ENCODE assay signal across 8 cellular contexts in the genomic region with DNA sequence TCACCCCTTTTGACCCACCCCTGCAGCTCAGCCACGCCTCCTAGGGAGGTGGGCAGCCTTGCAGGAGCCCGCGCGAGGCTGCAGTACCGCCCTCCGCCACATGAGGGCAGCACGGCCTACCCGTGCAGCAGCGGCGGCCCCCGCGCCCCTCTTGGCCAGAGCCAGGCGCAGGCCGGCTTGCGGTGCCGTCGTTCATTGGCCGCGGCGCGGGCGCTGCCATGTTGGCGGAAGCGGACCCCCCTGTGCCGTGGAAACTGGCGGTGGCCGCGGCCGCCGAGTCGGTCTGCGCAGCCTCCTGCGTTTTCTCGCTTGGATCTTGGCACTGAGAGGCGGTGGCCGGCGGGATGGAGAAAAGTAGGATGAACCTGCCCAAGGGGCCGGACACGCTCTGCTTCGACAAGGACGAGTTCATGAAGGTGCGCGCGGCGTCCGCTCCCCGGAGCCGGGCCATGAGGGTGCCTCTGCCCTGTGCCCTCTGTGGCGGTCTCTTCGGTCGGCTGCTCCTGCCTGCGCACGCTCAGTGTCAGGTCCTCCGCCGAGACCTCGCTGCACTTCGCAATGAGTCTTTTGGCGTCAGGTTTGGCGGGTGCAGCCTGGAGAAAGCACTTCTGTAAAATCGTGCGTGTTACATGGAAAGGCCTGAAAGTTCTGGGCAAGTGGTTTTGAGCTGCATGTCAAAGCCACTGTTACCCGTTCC. TPM values are rescaled to one million over a fixed set of nuclear protein-coding genes. Genes with fewer than 3 reads are reported as not detected.
DNase-seq lines count a peak whose midpoint lies in the region; ATAC-seq and TF ChIP-seq lines count a peak whose summit lies in the region.

A gene with protein sequence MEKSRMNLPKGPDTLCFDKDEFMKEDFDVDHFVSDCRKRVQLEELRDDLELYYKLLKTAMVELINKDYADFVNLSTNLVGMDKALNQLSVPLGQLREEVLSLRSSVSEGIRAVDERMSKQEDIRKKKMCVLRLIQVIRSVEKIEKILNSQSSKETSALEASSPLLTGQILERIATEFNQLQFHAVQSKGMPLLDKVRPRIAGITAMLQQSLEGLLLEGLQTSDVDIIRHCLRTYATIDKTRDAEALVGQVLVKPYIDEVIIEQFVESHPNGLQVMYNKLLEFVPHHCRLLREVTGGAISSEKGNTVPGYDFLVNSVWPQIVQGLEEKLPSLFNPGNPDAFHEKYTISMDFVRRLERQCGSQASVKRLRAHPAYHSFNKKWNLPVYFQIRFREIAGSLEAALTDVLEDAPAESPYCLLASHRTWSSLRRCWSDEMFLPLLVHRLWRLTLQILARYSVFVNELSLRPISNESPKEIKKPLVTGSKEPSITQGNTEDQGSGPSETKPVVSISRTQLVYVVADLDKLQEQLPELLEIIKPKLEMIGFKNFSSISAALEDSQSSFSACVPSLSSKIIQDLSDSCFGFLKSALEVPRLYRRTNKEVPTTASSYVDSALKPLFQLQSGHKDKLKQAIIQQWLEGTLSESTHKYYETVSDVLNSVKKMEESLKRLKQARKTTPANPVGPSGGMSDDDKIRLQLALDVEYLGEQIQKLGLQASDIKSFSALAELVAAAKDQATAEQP (plus strand): TSS at position 219 of the 697 bp plus-strand sequence. CDS start 126 bp downstream, at position 345.

- TF ChIP-seq POLR2A in GM19193 (IDR thresholded peaks at IDR 0.05; ENCODE audit: extremely low read depth, insufficient read depth, insufficient read length), result peak; percentile 90

- peak; percentile 99 for ATAC-seq in HG03439 (IDR thresholded peaks at IDR 0.05; ENCODE audit: unreplicated experiment)

- H3K27ac ChIP-seq in cingulate gyrus (ENCODE audit: low read depth, low read length), result peak within 1 kb of the TSS; percentile 80
- peak within 1 kb of the TSS; percentile 84 for H3K27ac ChIP-seq in layer of hippocampus (ENCODE audit: low read depth, low read length)

- CTCF ChIA-PET in BJ (lab: Yijun Ruan, JAX), result interaction anchor here (0.6 to 3.6 kb wide), 17 partner anchors 9 to 512 kb away, joined by 3 to 24 read pairs (median 3); no protein-coding TSS in a partner anchor

- peak within 1 kb of the TSS; percentile 72 for H3K4me3 ChIP-seq in BJ (ENCODE audit: low read depth, low read length)

- TF ChIP-seq CTCF in BJ (IDR thresholded peaks at IDR 0.05; ENCODE audit: insufficient read depth, low read depth, low read length), result peak; percentile 93

- POLR2A ChIA-PET in BJ (lab: Charles Lee), result interaction anchor here (0.6 to 0.7 kb wide), 2 partner anchors 127 to 695 kb away, joined by 3 to 5 read pairs; a partner anchor contains a TSS

- H3K36me3 ChIP-seq in BJ (ENCODE audit: control insufficient read depth, insufficient read depth, low read length), result no peaks in the 10 kb centered on the region

- DNase-seq in BJ (ENCODE audit: low read depth), result peak; percentile 39
- DNase-seq in NCI-H510A (lab: John Stamatoyannopoulos, UW), result peak; percentile 91
- peak; percentile 92 to 97 for DNase-seq in activated CD4-positive, alpha-beta T cell treated with anti-CD3 and anti-CD28 coated beads for 4 hours
- peak; percentile 94 for DNase-seq in stimulated activated CD4-positive, alpha-beta T cell treated with anti-CD3 and anti-CD28 coated beads, Interleukin-1b, Interleukin-23, amount 100 ng/mL, for 48 hours

- H3K27me3 ChIP-seq in BJ (ENCODE audit: control insufficient read depth, insufficient read depth, low read length) (peaks cover 5% of the 10 kb centered on the region; the same call in 1 of the 2 replicates), layer of hippocampus (ENCODE audit: control insufficient read depth, insufficient read depth, low read length) (no peaks in the 10 kb centered on the region)

RNA-seq across cellular contexts. Expression of the gene that starts here (rescaled TPM):
- 12.0 and 16.3 TPM in 2 replicates for polyA plus RNA-seq in BJ (2011; rRNA removed)
- polyA minus RNA-seq in BJ (2011; rRNA and poly(A)+ RNA removed), result 8.8 and 9.0 TPM in 2 replicates

Comparison
In these comparisons a context has a peak if more than half of its experiments do, and no peak if none do; other contexts are left out.
1. Peak in every context shown above with its lines: DNase-seq, ATAC-seq, H3K4me3 ChIP-seq and H3K27ac ChIP-seq.
2. DNase-seq: peak in every context shown above with its lines; median percentile 94 in activated CD4-positive, alpha-beta T cell treated with anti-CD3 and anti-CD28 coated beads for 4 hours; 94 in stimulated activated CD4-positive, alpha-beta T cell treated with anti-CD3 and anti-CD28 coated beads, Interleukin-1b, Interleukin-23, amount 100 ng/mL, for 48 hours; 91 in NCI-H510A; 39 in BJ.